19 cellular contexts compared by ENCODE assay signal in genomic region chr21:27424601-27425000, GRCh38.
A peak's percentile ranks its signal among the peaks of the same experiment; 100 is the strongest.
DNase-seq lines count a peak whose midpoint lies in the region; TF ChIP-seq lines count a peak whose summit lies in the region.
"Had no signal": no experiment of that assay in that cellular context is flagged by ENCODE, and none has a peak within 500 bp of the region (broad histone marks: within the 10 kb centered on the region; RNA-seq: fewer than 3 reads in every experiment).

No MANE protein-coding gene starts in this region.

- intact Hi-C loops in esophagus squamous epithelium (cut with DNase I) = no loop called here

- DNase-seq in SKM-1 (lab: John Stamatoyannopoulos, UW; ENCODE audit: unreplicated experiment) (peak; percentile 17), epithelial cell of prostate (ENCODE audit: low read depth, low spot score) (no peak), progenitor cell of endocrine pancreas (ENCODE audit: low spot score, unreplicated experiment) (no peak), NCI-H1105 (lab: John Stamatoyannopoulos, UW) (no peak), NCI-H1417 (lab: John Stamatoyannopoulos, UW) (no peak), HT-29 (ENCODE audit: low spot score) (no peak), esophagus squamous epithelium (lab: John Stamatoyannopoulos, UW) (no peak)
- DNase-seq: activated CD8-positive, alpha-beta T cell treated with anti-CD3 and anti-CD28 coated beads, Interleukin-2, amount 10 ng/mL, durations not matched to agents 7 days and 5 days; CD4-positive, CD25-positive, alpha-beta regulatory T cell; effector memory CD4-positive, alpha-beta T cell; GDM1; lower lobe of right lung; NCI-H1930; Right ventricle myocardium superior; stimulated activated naive CD8-positive, alpha-beta T cell treated with anti-CD3 and anti-CD28 coated beads, Interleukin-15, Interleukin-2, amounts not matched to agents 100 U/mL and 50 U/mL, for 24 hours had no signal

- H3K27me3 ChIP-seq in HUES48 (ENCODE audit: control insufficient read depth, insufficient read depth, low read length) (no peaks in the 10 kb centered on the region), esophagus squamous epithelium (no peaks in the 10 kb centered on the region)

- no peaks in the 10 kb centered on the region for H3K9me3 Mint-ChIP-seq in progenitor cell of endocrine pancreas (ENCODE audit: low read depth)

- no peak overlapping the region; the same call in 1 of the 2 replicates for H3K4me3 ChIP-seq in HUES48 (ENCODE audit: low read depth, low read length)
- H3K4me3 ChIP-seq in esophagus squamous epithelium = no peak overlapping the region
- H3K4me3 ChIP-seq: K562, lower lobe of right lung had no signal

- peaks cover 5% of the 10 kb centered on the region for H3K4me1 Mint-ChIP-seq in progenitor cell of endocrine pancreas (ENCODE audit: low read depth)
- H3K4me1 Mint-ChIP-seq: CD4-positive, CD25-positive, alpha-beta regulatory T cell; neural crest cell had no signal

- H3K36me3 Mint-ChIP-seq in progenitor cell of endocrine pancreas (ENCODE audit: insufficient read depth) = no peaks in the 10 kb centered on the region
- H3K36me3 Mint-ChIP-seq: CD4-positive, CD25-positive, alpha-beta regulatory T cell had no signal

- H3K4me3 Mint-ChIP-seq in progenitor cell of endocrine pancreas (ENCODE audit: low read depth) = no peak overlapping the region
- H3K4me3 Mint-ChIP-seq: activated CD8-positive, alpha-beta T cell treated with anti-CD3 and anti-CD28 coated beads, Interleukin-2, amount 10 ng/mL, durations not matched to agents 7 days and 5 days; CD4-positive, CD25-positive, alpha-beta regulatory T cell; neural crest cell had no signal

- TF ChIP-seq POLR2A in esophagus squamous epithelium (IDR thresholded peaks at IDR 0.05) = no peak

- peak overlapping the region; percentile 80 for H3K27ac Mint-ChIP-seq in progenitor cell of endocrine pancreas
- H3K27ac Mint-ChIP-seq: activated CD8-positive, alpha-beta T cell treated with anti-CD3 and anti-CD28 coated beads, Interleukin-2, amount 10 ng/mL, durations not matched to agents 7 days and 5 days; activated T-helper 2 cell treated with anti-CD3 and anti-CD28 coated beads, Interferon-gamma antibody, Interleukin-2, Interleukin-4, amounts not matched to agents 10 μg/mL and 5 μg/mL and 100 μg/mL, durations not matched to agents 14 hours and 24 hours and 36 hours; CD4-positive, CD25-positive, alpha-beta regulatory T cell had no signal

- H3K4me1 ChIP-seq in HUES48 (ENCODE audit: control insufficient read depth, insufficient read depth, low read length) (peaks cover 23% of the 10 kb centered on the region), esophagus squamous epithelium (peaks cover 0 to 12% (median 6%) of the 10 kb centered on the region in 3 donors)

- 80 to 83% methylated on average over 1 of the region's 1 CpG for WGBS in esophagus squamous epithelium, 2 donors

- H3K9ac ChIP-seq in HUES48 (ENCODE audit: low read depth, low read length) = peak overlapping the region; percentile 36; the same call in 1 of the 2 replicates

- H3K9me3 ChIP-seq in HUES48 (ENCODE audit: control insufficient read depth, insufficient read depth, low read length) (no peaks in the 10 kb centered on the region), esophagus squamous epithelium (no peaks in the 10 kb centered on the region)
- H3K9me3 ChIP-seq: lower lobe of right lung had no signal

- TF ChIP-seq CTCF in progenitor cell of endocrine pancreas (IDR thresholded peaks at IDR 0.05; ENCODE audit: unreplicated experiment) (no peak), esophagus squamous epithelium (IDR thresholded peaks at IDR 0.05) (no peak)

- H3K27me3 Mint-ChIP-seq in progenitor cell of endocrine pancreas = no peaks in the 10 kb centered on the region
- H3K27me3 Mint-ChIP-seq: CD4-positive, CD25-positive, alpha-beta regulatory T cell had no signal

- H3K27ac ChIP-seq in HUES48 (ENCODE audit: low read depth, low read length) (peak overlapping the region; percentile 38), epithelial cell of prostate (peak overlapping the region; percentile 50), esophagus squamous epithelium (peak overlapping the region in 2 of 4 donors; percentile 32 to 66)
- H3K27ac ChIP-seq: lower lobe of right lung had no signal

- H3K36me3 ChIP-seq in HUES48 (ENCODE audit: control insufficient read depth, insufficient read depth, low read length) = no peaks in the 10 kb centered on the region
- no peaks in the 10 kb centered on the region for H3K36me3 ChIP-seq in esophagus squamous epithelium
- H3K36me3 ChIP-seq: lower lobe of right lung had no signal
